In genomic region chr16:68332411-68333121, GRCh38 we compare ENCODE assay signal across 9 cellular contexts. TPM values are rescaled to one million over a fixed set of nuclear protein-coding genes. Genes with fewer than 3 reads are reported as not detected.
DNase-seq lines count a peak whose midpoint lies in the region; ATAC-seq and TF ChIP-seq lines count a peak whose summit lies in the region.
"Had no signal": no experiment of that assay in that cellular context is flagged by ENCODE, and none has a peak within 500 bp of the region (broad histone marks: within the 10 kb centered on the region; RNA-seq: fewer than 3 reads in every experiment).

No MANE protein-coding gene starts in this region.

- TF ChIP-seq POLR2A in NB4 (IDR thresholded peaks at IDR 0.05; ENCODE audit: extremely low read depth, insufficient read length) (no peak), GM18505 (IDR thresholded peaks at IDR 0.05; ENCODE audit: borderline replicate concordance, extremely low read depth, insufficient read depth, insufficient read length) (no peak)

- H3K27me3 ChIP-seq in CD4-positive, alpha-beta T cell (ENCODE audit: control insufficient read depth, insufficient read depth, low read length) = no peaks in the 10 kb centered on the region

- no peak overlapping the region for H3K4me3 Mint-ChIP-seq in CD4-positive, alpha-beta T cell
- H3K4me3 Mint-ChIP-seq in nephron = no peak overlapping the region
- H3K4me3 Mint-ChIP-seq: central memory CD8-positive, alpha-beta T cell had no signal

- ATAC-seq in CD4-positive, alpha-beta T cell (ENCODE audit: poor library complexity) = peak; percentile 8
- ATAC-seq in GM18517 (IDR thresholded peaks at IDR 0.05; ENCODE audit: unreplicated experiment) = no peak
- ATAC-seq in GM18505 (IDR thresholded peaks at IDR 0.05; ENCODE audit: unreplicated experiment) = no peak

- H3K36me3 Mint-ChIP-seq in CD4-positive, alpha-beta T cell (ENCODE audit: low read depth) = peaks cover 67% of the 10 kb centered on the region
- H3K36me3 Mint-ChIP-seq in nephron (ENCODE audit: low read depth) = peaks cover 40% of the 10 kb centered on the region

- peaks cover 21% of the 10 kb centered on the region for H3K4me1 Mint-ChIP-seq in CD4-positive, alpha-beta T cell (ENCODE audit: low read depth)
- peaks cover 22% of the 10 kb centered on the region for H3K4me1 Mint-ChIP-seq in nephron

- intact Hi-C loops in CD4-positive, alpha-beta T cell (cut with DNase I, micrococcal nuclease) = no loop called here

- no peak overlapping the region for H3K4me3 ChIP-seq in NB4 (ENCODE audit: low read depth, low read length)
- no peak overlapping the region for H3K4me3 ChIP-seq in coronary artery

- POLR2A ChIA-PET in CD4-positive, alpha-beta T cell (lab: Charles Lee) = interaction anchor here (1.2 to 1.7 kb wide), 2 partner anchors 68 to 71 kb away, joined by 4 to 6 read pairs; partner anchors contain the start of gene SLC7A6

- H3K27ac ChIP-seq in CD4-positive, alpha-beta T cell (ENCODE audit: low read depth, low read length) = no peak overlapping the region
- H3K27ac ChIP-seq in coronary artery = peak overlapping the region; percentile 30 to 77

- no peaks in the 10 kb centered on the region for H3K27me3 Mint-ChIP-seq in CD4-positive, alpha-beta T cell
- no peaks in the 10 kb centered on the region for H3K27me3 Mint-ChIP-seq in nephron (ENCODE audit: low read depth)
- H3K27me3 Mint-ChIP-seq: central memory CD8-positive, alpha-beta T cell had no signal

- H3K9me3 ChIP-seq in CD4-positive, alpha-beta T cell (ENCODE audit: control insufficient read depth, low read length) = no peaks in the 10 kb centered on the region

- peak overlapping the region; percentile 15 for H3K27ac Mint-ChIP-seq in CD4-positive, alpha-beta T cell
- H3K27ac Mint-ChIP-seq in nephron = peak overlapping the region; percentile 88 to 94 (median 88)

- TF ChIP-seq CTCF in CD4-positive, alpha-beta T cell (IDR thresholded peaks at IDR 0.05) = no peak
- TF ChIP-seq CTCF in NB4 (IDR thresholded peaks at IDR 0.05; ENCODE audit: low read depth, low read length) = no peak
- no peak for TF ChIP-seq CTCF in coronary artery (IDR thresholded peaks at IDR 0.05)
- no peak for TF ChIP-seq CTCF in nephron (IDR thresholded peaks at IDR 0.05; ENCODE audit: unreplicated experiment in 3 of 3)

- DNase-seq in CD4-positive, alpha-beta T cell = no peak
- DNase-seq in NB4 (ENCODE audit: low read depth) = peak; percentile 77
- DNase-seq in coronary artery (ENCODE audit: low spot score) = no peak
- no peak for DNase-seq in COLO668 (lab: John Stamatoyannopoulos, UW; ENCODE audit: unreplicated experiment)
- DNase-seq in dedifferentiated amniotic fluid mesenchymal stem cell (ENCODE audit: extremely low spot score) = no peak

- CTCF ChIA-PET in CD4-positive, alpha-beta T cell (lab: Charles Lee) = interaction anchor here (1.1 to 1.2 kb wide), 2 partner anchors 71 to 818 kb away, joined by 3 to 6 read pairs; no protein-coding TSS in a partner anchor

- H3K9me3 Mint-ChIP-seq in CD4-positive, alpha-beta T cell = no peaks in the 10 kb centered on the region
- no peaks in the 10 kb centered on the region for H3K9me3 Mint-ChIP-seq in nephron
- H3K9me3 Mint-ChIP-seq: central memory CD8-positive, alpha-beta T cell had no signal

RNA-seq across cellular contexts. Expression of gene PRMT7, which starts 21.7 kb away (rescaled TPM):
- 10 to 100 TPM; 46.3 to 51.0 TPM for total RNA-seq in CD4-positive, alpha-beta T cell

RNA-seq across cellular contexts. Expression of gene SLC7A6OS, which starts 21.8 kb away (rescaled TPM):
- 10 to 100 TPM; 29.0 to 32.1 TPM for total RNA-seq in CD4-positive, alpha-beta T cell
